In the genomic region with DNA sequence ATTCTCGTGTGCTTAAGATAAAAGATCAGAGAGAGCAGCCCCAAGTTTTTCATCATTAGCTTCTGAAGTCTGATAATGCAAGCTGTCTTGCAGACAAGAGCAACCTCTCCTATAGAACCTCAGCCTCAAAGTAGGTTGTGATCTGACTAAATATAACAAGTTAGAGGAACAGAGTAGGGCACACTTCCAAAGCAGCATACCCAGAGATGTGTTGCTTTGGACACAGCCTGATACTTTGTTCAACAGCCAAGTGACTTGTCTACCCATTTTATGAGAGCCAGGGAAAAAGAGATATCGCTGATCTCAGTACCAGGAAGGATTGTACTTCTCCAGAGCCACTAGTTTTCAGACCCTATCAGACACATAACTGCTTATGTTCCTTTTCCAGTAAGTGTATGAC, we compare ENCODE assay signal across 18 cellular contexts. TPM values are rescaled to one million over a fixed set of nuclear protein-coding genes. Genes with fewer than 3 reads are reported as not detected.
DNase-seq lines count a peak whose midpoint lies in the region; ATAC-seq and TF ChIP-seq lines count a peak whose summit lies in the region.
"Had no signal": no experiment of that assay in that cellular context is flagged by ENCODE, and none has a peak within 500 bp of the region (broad histone marks: within the 10 kb centered on the region; RNA-seq: fewer than 3 reads in every experiment).

No MANE protein-coding gene starts in this region.

- no peaks in the 10 kb centered on the region for H3K27me3 ChIP-seq in neural progenitor cell
- H3K27me3 ChIP-seq: BLaER1 had no signal

- H4K20me1 ChIP-seq in neural progenitor cell (ENCODE audit: low read depth) = no peaks in the 10 kb centered on the region
- H4K20me1 ChIP-seq: BLaER1 had no signal

- H3K4me1 ChIP-seq in neural progenitor cell = no peaks in the 10 kb centered on the region
- H3K4me1 ChIP-seq: HAP-1 had no signal

- H3K4me2 ChIP-seq in neural progenitor cell = no peak overlapping the region
- H3K4me2 ChIP-seq: BLaER1 had no signal

- H3K27me3 Mint-ChIP-seq in neural progenitor cell (ENCODE audit: insufficient read depth, low read depth) = peaks cover 4% of the 10 kb centered on the region
- H3K27me3 Mint-ChIP-seq: B cell had no signal

- H3K36me3 ChIP-seq in neural progenitor cell = no peaks in the 10 kb centered on the region
- H3K36me3 ChIP-seq: BLaER1, HAP-1 had no signal

- no peak overlapping the region for H3K9ac ChIP-seq in neural progenitor cell
- H3K9ac ChIP-seq: BLaER1, GM23248 had no signal

- H3K4me3 ChIP-seq in neural progenitor cell = no peak overlapping the region
- H3K4me3 ChIP-seq: BLaER1, GM23248, HAP-1 had no signal

- no peak for TF ChIP-seq CTCF in neural progenitor cell (IDR thresholded peaks at IDR 0.05)

- H3K36me3 Mint-ChIP-seq in neural progenitor cell = no peaks in the 10 kb centered on the region
- H3K36me3 Mint-ChIP-seq: CD4-positive, CD25-positive, alpha-beta regulatory T cell; CD8-positive, alpha-beta T cell had no signal

- H3K9me3 Mint-ChIP-seq in neural progenitor cell = no peaks in the 10 kb centered on the region
- H3K9me3 Mint-ChIP-seq: CD8-positive, alpha-beta T cell had no signal

- DNase-seq in OCI-M1 (lab: John Stamatoyannopoulos, UW) (peak; percentile 38), cerebellum (ENCODE audit: low spot score) (peak; percentile 29), neural progenitor cell (ENCODE audit: low spot score) (no peak), DMS79 treated with DMSO at 0.1 percent for 48 hours (lab: John Stamatoyannopoulos, UW) (no peak), T1000 (lab: John Stamatoyannopoulos, UW) (no peak)
- DNase-seq: CD4-positive, CD25-positive, alpha-beta regulatory T cell; CD8-positive, alpha-beta T cell; DMS153; EL; GF-D8; GM23248; HFFc6 had no signal

- H3F3A ChIP-seq in neural progenitor cell (ENCODE audit: low read depth) = no peaks in the 10 kb centered on the region

- H3K4me3 Mint-ChIP-seq in neural progenitor cell = no peak overlapping the region
- H3K4me3 Mint-ChIP-seq: B cell; CD4-positive, CD25-positive, alpha-beta regulatory T cell; CD8-positive, alpha-beta T cell; HFFc6 had no signal

- no peak overlapping the region for H3K27ac ChIP-seq in neural progenitor cell
- H3K27ac ChIP-seq: BLaER1, C4-2B, GM23248 had no signal

- peaks cover 2% of the 10 kb centered on the region for H3K4me1 Mint-ChIP-seq in neural progenitor cell
- H3K4me1 Mint-ChIP-seq: B cell; CD4-positive, CD25-positive, alpha-beta regulatory T cell had no signal

- H3K9me3 ChIP-seq in neural progenitor cell (ENCODE audit: low read depth) = no peaks in the 10 kb centered on the region
- H3K9me3 ChIP-seq: BLaER1, Caco-2, HAP-1 had no signal

- H2AFZ ChIP-seq in neural progenitor cell (replicated peaks) = peak overlapping the region; percentile 38
- H2AFZ ChIP-seq: GM23248 had no signal

- no peak overlapping the region for H3K27ac Mint-ChIP-seq in neural progenitor cell
- H3K27ac Mint-ChIP-seq: B cell; CD4-positive, CD25-positive, alpha-beta regulatory T cell; CD8-positive, alpha-beta T cell; HFFc6 had no signal

- ATAC-seq in HG02759 (IDR thresholded peaks at IDR 0.05; ENCODE audit: unreplicated experiment) = no peak
- ATAC-seq: CD8-positive, alpha-beta T cell had no signal

- H3K79me2 ChIP-seq in neural progenitor cell (ENCODE audit: low read depth) = no peaks in the 10 kb centered on the region

RNA-seq across cellular contexts. Expression of gene OPRM1, which starts 44.2 kb away (rescaled TPM):
- total RNA-seq in cerebellum (15.9 TPM), neural progenitor cell (ENCODE audit: low replicate concordance) (not detected in 2 replicates)
- total RNA-seq: B cell; Caco-2; CD4-positive, CD25-positive, alpha-beta regulatory T cell; CD8-positive, alpha-beta T cell; GM23248; HFFc6 had no signal

Comparison
In these comparisons a context has a peak if more than half of its experiments do, and no peak if none do; other contexts are left out.
1. DNase-seq: peak in OCI-M1 (single experiment) and cerebellum (single experiment); none in neural progenitor cell (single experiment), DMS79 treated with DMSO at 0.1 percent for 48 hours (single experiment) and T1000 (single experiment).
2. RNA of gene OPRM1, which starts 44.2 kb away (total RNA-seq): 15.9 TPM in cerebellum (single experiment); not detected in neural progenitor cell; every median in the first group is over 10 times any median in the second.